ENCODE assay signal across 8 cellular contexts in genomic region chr2:78992451-78992806, GRCh38.
DNase-seq lines count a peak whose midpoint lies in the region; ATAC-seq lines count a peak whose summit lies in the region.

No MANE protein-coding gene starts in this region.

- no peak overlapping the region for H3K27ac ChIP-seq in muscle layer of duodenum (ENCODE audit: low read length)

- peaks cover 0 to 10% of the 10 kb centered on the region in 2 donors for H3K4me1 ChIP-seq in muscle layer of duodenum (ENCODE audit: control insufficient read depth in 1 of 2, insufficient read depth in 2 of 2, low read length in 2 of 2)

- peaks cover 9% of the 10 kb centered on the region for H3K27me3 ChIP-seq in muscle layer of duodenum (ENCODE audit: low read depth, low read length)

- no peaks in the 10 kb centered on the region for H3K9me3 ChIP-seq in muscle layer of duodenum (ENCODE audit: control insufficient read depth in 1 of 2, low read length in 2 of 2)

- ATAC-seq in HG02884 (IDR thresholded peaks at IDR 0.05; ENCODE audit: unreplicated experiment) (no peak), GM19452 (IDR thresholded peaks at IDR 0.05; ENCODE audit: unreplicated experiment) (no peak), HG03439 (IDR thresholded peaks at IDR 0.05; ENCODE audit: unreplicated experiment) (no peak), HG03457 (IDR thresholded peaks at IDR 0.05; ENCODE audit: unreplicated experiment) (no peak)

- no peaks in the 10 kb centered on the region for H3K36me3 ChIP-seq in muscle layer of duodenum (ENCODE audit: control insufficient read depth in 1 of 2, insufficient read depth in 2 of 2, low read length in 2 of 2)

- peak; percentile 53 for DNase-seq in DMS53 treated with DMSO at 0.1 percent for 48 hours (lab: John Stamatoyannopoulos, UW; ENCODE audit: unreplicated experiment)
- peak; percentile 55 for DNase-seq in HuH-7 (ENCODE audit: low spot score)
- peak; percentile 10 for DNase-seq in cerebellar cortex (ENCODE audit: low spot score)

- H3K4me3 ChIP-seq in muscle layer of duodenum (ENCODE audit: low read depth in 1 of 2, low read length in 2 of 2), result peak overlapping the region; percentile 41 to 46
